ENCODE assay signal across 33 cellular contexts in genomic region chr6:42962502-42963178, GRCh38. TPM values are rescaled to one million over a fixed set of nuclear protein-coding genes. Genes with fewer than 3 reads are reported as not detected.
DNase-seq lines count a peak whose midpoint lies in the region; ATAC-seq and TF ChIP-seq lines count a peak whose summit lies in the region.
"Had no signal": no experiment of that assay in that cellular context is flagged by ENCODE, and none has a peak within 500 bp of the region (broad histone marks: within the 10 kb centered on the region; RNA-seq: fewer than 3 reads in every experiment).

No MANE protein-coding gene starts in this region.

- no peak overlapping the region for H2AK5ac ChIP-seq in neuronal stem cell (ENCODE audit: low read depth, low read length)

- H3K36me3 Mint-ChIP-seq in activated CD4-positive, alpha-beta T cell treated with anti-CD3 and anti-CD28 coated beads, Interleukin-2, amount 10 ng/mL, durations not matched to agents 24 days and 14 days (ENCODE audit: low read depth), result peaks cover 26% of the 10 kb centered on the region
- H3K36me3 Mint-ChIP-seq: activated naive CD4-positive, alpha-beta T cell treated with anti-CD3 and anti-CD28 coated beads, Interleukin-2, amount 50 U/mL, for 72 hours had no signal

- peaks cover 0 to 23% (median 0%) of the 10 kb centered on the region in 3 experiments for H3K27me3 ChIP-seq in neuronal stem cell (ENCODE audit: control insufficient read depth in 3 of 3, insufficient read depth in 3 of 3, low read depth in 1 of 3, low read length in 3 of 3)
- H3K27me3 ChIP-seq: uterus had no signal

- no peak overlapping the region for H4K8ac ChIP-seq in neuronal stem cell (ENCODE audit: low read depth, low read length)

- peak overlapping the region; percentile 42; the same call in 1 of the 2 replicates for H3K27ac ChIP-seq in SK-N-MC
- H3K27ac ChIP-seq in neuronal stem cell (replicated peaks; ENCODE audit: low read length), result no peak overlapping the region
- H3K27ac ChIP-seq: cardiac muscle cell, left lung, neutrophil, thoracic aorta, uterus, WERI-Rb-1 had no signal

- no peak overlapping the region for H2BK12ac ChIP-seq in neuronal stem cell (ENCODE audit: low read length)

- H2BK120ac ChIP-seq in neuronal stem cell (ENCODE audit: low read depth, low read length), result no peak overlapping the region

- intact Hi-C loops in activated CD4-positive, alpha-beta T cell treated with anti-CD3 and anti-CD28 coated beads, Interleukin-2, amount 10 ng/mL, durations not matched to agents 24 days and 14 days (cut with micrococcal nuclease), result no loop called here

- H3K4me1 Mint-ChIP-seq in activated CD4-positive, alpha-beta T cell treated with anti-CD3 and anti-CD28 coated beads, Interleukin-2, amount 10 ng/mL, durations not matched to agents 24 days and 14 days, result peaks cover 9% of the 10 kb centered on the region
- H3K4me1 Mint-ChIP-seq in stimulated activated naive CD8-positive, alpha-beta T cell treated with anti-CD3 and anti-CD28 coated beads, Interleukin-15, amount 100 ng/mL, for 72 hours, result peaks cover 32% of the 10 kb centered on the region

- no peak for DNase-seq in activated CD4-positive, alpha-beta T cell treated with anti-CD3 and anti-CD28 coated beads, Interleukin-2, amount 10 ng/mL, durations not matched to agents 24 days and 14 days
- no peak for DNase-seq in activated CD4-positive, alpha-beta T cell treated with anti-CD3 and anti-CD28 coated beads, Interleukin-2, amount 50 U/mL, for 1 hour
- peak; percentile 88 for DNase-seq in NCI-H1694 (lab: John Stamatoyannopoulos, UW)
- no peak for DNase-seq in SK-N-MC (ENCODE audit: low read depth, low spot score)
- no peak for DNase-seq in neuronal stem cell (ENCODE audit: low spot score)
- DNase-seq in globus pallidus (ENCODE audit: low spot score), result no peak
- DNase-seq in stimulated activated naive CD8-positive, alpha-beta T cell treated with anti-CD3 and anti-CD28 coated beads, Interleukin-15, amount 100 ng/mL, for 72 hours, result no peak
- DNase-seq in GM20000 (ENCODE audit: low spot score), result no peak
- DNase-seq: activated CD4-positive, alpha-beta T cell treated with anti-CD3 and anti-CD28 coated beads for 4 hours; activated CD8-positive, alpha-beta memory T cell treated with anti-CD3 and anti-CD28 coated beads for 24 hours; activated T-cell treated with anti-CD3 and anti-CD28 coated beads for 4 hours; cortex of kidney; DMS53; islet precursor cell; left lung; mesenchymal stem cell; MV-4-11; NCI-H1436 treated with DMSO at 0.1 percent for 48 hours; NCI-H748 treated with DMSO at 0.1 percent for 48 hours; stimulated activated CD4-positive, alpha-beta T cell treated with anti-CD3 and anti-CD28 coated beads, Interleukin-2, amount 100 ng/mL, for 24 hours; SW 1271; uterus; WERI-Rb-1 had no signal

- no peak overlapping the region for H4K91ac ChIP-seq in neuronal stem cell (ENCODE audit: low read depth, low read length, poor library complexity)

- no peaks in the 10 kb centered on the region for H3K79me1 ChIP-seq in neuronal stem cell (ENCODE audit: low read depth, low read length)

- H3K9me3 ChIP-seq in SK-N-MC (ENCODE audit: low read depth, low read length), result no peaks in the 10 kb centered on the region
- peaks cover 0 to 3% of the 10 kb centered on the region in 2 donors for H3K9me3 ChIP-seq in neuronal stem cell (replicated peaks in 1 of 2; ENCODE audit: control insufficient read depth in 2 of 2, insufficient read depth in 1 of 2, low read depth in 1 of 2, low read length in 2 of 2)
- H3K9me3 ChIP-seq: left lung, neutrophil, thoracic aorta, uterus had no signal

- no peak overlapping the region for H3K9ac ChIP-seq in SK-N-MC (ENCODE audit: insufficient read length)
- H3K9ac ChIP-seq in neuronal stem cell (ENCODE audit: low read depth, low read length, poor library complexity), result no peak overlapping the region

- peaks cover 0 to 11% of the 10 kb centered on the region in 2 donors for H3K4me1 ChIP-seq in neuronal stem cell (ENCODE audit: control insufficient read depth in 2 of 2, insufficient read depth in 1 of 2, low read depth in 1 of 2, low read length in 2 of 2)

- H2BK5ac ChIP-seq in neuronal stem cell (ENCODE audit: low read length), result no peak overlapping the region

- H3K27me3 Mint-ChIP-seq in activated CD4-positive, alpha-beta T cell treated with anti-CD3 and anti-CD28 coated beads, Interleukin-2, amount 10 ng/mL, durations not matched to agents 24 days and 14 days, result peaks cover 9% of the 10 kb centered on the region
- H3K27me3 Mint-ChIP-seq in stimulated activated naive CD8-positive, alpha-beta T cell treated with anti-CD3 and anti-CD28 coated beads, Interleukin-15, amount 100 ng/mL, for 72 hours, result peaks cover 8% of the 10 kb centered on the region
- H3K27me3 Mint-ChIP-seq: stimulated activated naive CD8-positive, alpha-beta T cell treated with anti-CD3 and anti-CD28 coated beads, Interleukin-15, Interleukin-2, amounts not matched to agents 100 ng/mL and 50 ng/mL, for 24 hours had no signal

- no peaks in the 10 kb centered on the region for H3K9me3 Mint-ChIP-seq in activated CD4-positive, alpha-beta T cell treated with anti-CD3 and anti-CD28 coated beads, Interleukin-2, amount 10 ng/mL, durations not matched to agents 24 days and 14 days
- H3K9me3 Mint-ChIP-seq in stimulated activated naive CD8-positive, alpha-beta T cell treated with anti-CD3 and anti-CD28 coated beads, Interleukin-15, amount 100 ng/mL, for 72 hours, result no peaks in the 10 kb centered on the region
- H3K9me3 Mint-ChIP-seq: activated naive CD4-positive, alpha-beta T cell treated with anti-CD3 and anti-CD28 coated beads, Interleukin-2, amount 50 U/mL, for 72 hours; activated T-helper 2 cell treated with anti-CD3 and anti-CD28 coated beads, Interferon-gamma antibody, Interleukin-2, Interleukin-4, amounts not matched to agents 10 μg/mL and 5 μg/mL and 100 μg/mL, durations not matched to agents 14 hours and 24 hours and 36 hours; stimulated activated naive CD8-positive, alpha-beta T cell treated with anti-CD3 and anti-CD28 coated beads, Interleukin-15, Interleukin-2, amounts not matched to agents 100 ng/mL and 50 ng/mL, for 24 hours had no signal

- WGBS in neuronal stem cell (ENCODE audit: extremely low coverage in 2 of 2, insufficient read length in 2 of 2, insufficient replicate concordance in 1 of 2), 2 donors, result no CpG with 5 or more reads among the region's 13 CpGs

- no peaks in the 10 kb centered on the region; the same call in 1 of the 2 replicates for H3K36me3 ChIP-seq in SK-N-MC (ENCODE audit: insufficient read depth, low read length)
- H3K36me3 ChIP-seq in neuronal stem cell (replicated peaks in 1 of 2; ENCODE audit: control insufficient read depth in 2 of 2, insufficient read depth in 2 of 2, low read length in 2 of 2), result peaks cover 5 to 34% of the 10 kb centered on the region in 2 donors
- H3K36me3 ChIP-seq: cardiac muscle cell, uterus had no signal

- H3K14ac ChIP-seq in neuronal stem cell (ENCODE audit: low read length), result no peak overlapping the region

- no peak overlapping the region for H3K4me3 ChIP-seq in SK-N-MC
- no peak overlapping the region for H3K4me3 ChIP-seq in neuronal stem cell (ENCODE audit: low read length in 2 of 2)
- H3K4me3 ChIP-seq: cardiac muscle cell, left lung, thoracic aorta, uterus had no signal

- H2AFZ ChIP-seq in neuronal stem cell (ENCODE audit: low read length), result no peak overlapping the region

- no peak overlapping the region for H2BK15ac ChIP-seq in neuronal stem cell (ENCODE audit: low read length)

- H3K23ac ChIP-seq in neuronal stem cell (ENCODE audit: low read depth, low read length, poor library complexity), result no peak overlapping the region

- no peak overlapping the region for H3K4me2 ChIP-seq in neuronal stem cell (ENCODE audit: insufficient read depth, low read length, poor library complexity, severe bottlenecking)

- peak overlapping the region; percentile 32 for H3K4me3 Mint-ChIP-seq in activated CD4-positive, alpha-beta T cell treated with anti-CD3 and anti-CD28 coated beads, Interleukin-2, amount 10 ng/mL, durations not matched to agents 24 days and 14 days
- H3K4me3 Mint-ChIP-seq in stimulated activated naive CD8-positive, alpha-beta T cell treated with anti-CD3 and anti-CD28 coated beads, Interleukin-15, amount 100 ng/mL, for 72 hours, result no peak overlapping the region
- H3K4me3 Mint-ChIP-seq: stimulated activated naive CD8-positive, alpha-beta T cell treated with anti-CD3 and anti-CD28 coated beads, Interleukin-15, Interleukin-2, amounts not matched to agents 100 ng/mL and 50 ng/mL, for 24 hours had no signal

- peak overlapping the region; percentile 32 for H3K18ac ChIP-seq in neuronal stem cell (ENCODE audit: low read length)

- no peak for ATAC-seq in stimulated activated naive CD8-positive, alpha-beta T cell treated with anti-CD3 and anti-CD28 coated beads, Interleukin-15, amount 100 ng/mL, for 72 hours
- ATAC-seq: activated naive CD4-positive, alpha-beta T cell treated with anti-CD3 and anti-CD28 coated beads, Interleukin-2, amount 50 U/mL, for 72 hours; left lung; right cardiac atrium had no signal

- TF ChIP-seq CTCF in GM20000 (IDR thresholded peaks at IDR 0.05; ENCODE audit: extremely low read depth, missing control alignments), result no peak

- H3K4ac ChIP-seq in neuronal stem cell (ENCODE audit: low read length), result no peak overlapping the region

- H3K27ac Mint-ChIP-seq in activated CD4-positive, alpha-beta T cell treated with anti-CD3 and anti-CD28 coated beads, Interleukin-2, amount 10 ng/mL, durations not matched to agents 24 days and 14 days, result no peak overlapping the region
- H3K27ac Mint-ChIP-seq in stimulated activated naive CD8-positive, alpha-beta T cell treated with anti-CD3 and anti-CD28 coated beads, Interleukin-15, amount 100 ng/mL, for 72 hours, result no peak overlapping the region
- H3K27ac Mint-ChIP-seq: activated naive CD4-positive, alpha-beta T cell treated with anti-CD3 and anti-CD28 coated beads, Interleukin-2, amount 50 U/mL, for 72 hours; activated T-helper 2 cell treated with anti-CD3 and anti-CD28 coated beads, Interferon-gamma antibody, Interleukin-2, Interleukin-4, amounts not matched to agents 10 μg/mL and 5 μg/mL and 100 μg/mL, durations not matched to agents 14 hours and 24 hours and 36 hours; stimulated activated naive CD8-positive, alpha-beta T cell treated with anti-CD3 and anti-CD28 coated beads, Interleukin-15, Interleukin-2, amounts not matched to agents 100 ng/mL and 50 ng/mL, for 24 hours had no signal

RNA-seq across cellular contexts. Expression of gene GNMT, which starts 2.1 kb away (rescaled TPM):
- total RNA-seq in activated CD4-positive, alpha-beta T cell treated with anti-CD3 and anti-CD28 coated beads, Interleukin-2, amount 10 ng/mL, durations not matched to agents 24 days and 14 days, result 0.24 and 0.70 TPM in 2 replicates
- polyA plus RNA-seq in neuronal stem cell (2013, experiment 1 of 2), result 0.52 TPM
- 0.55 TPM for polyA plus RNA-seq in neuronal stem cell (2013, experiment 2 of 2)
- total RNA-seq: LHCN-M2, posterior vena cava had no signal

RNA-seq across cellular contexts. Expression of gene PEX6, which starts 16.3 kb away (rescaled TPM):
- total RNA-seq in activated CD4-positive, alpha-beta T cell treated with anti-CD3 and anti-CD28 coated beads, Interleukin-2, amount 10 ng/mL, durations not matched to agents 24 days and 14 days, result 24.0 and 24.1 TPM in 2 replicates
- polyA plus RNA-seq in neuronal stem cell (2013, experiment 1 of 2), result 7.3 TPM
- 7.4 TPM for polyA plus RNA-seq in neuronal stem cell (2013, experiment 2 of 2)

RNA-seq across cellular contexts. Expression of gene PPP2R5D, which starts 21.7 kb away (rescaled TPM):
- 54.2 and 54.6 TPM in 2 replicates for total RNA-seq in activated CD4-positive, alpha-beta T cell treated with anti-CD3 and anti-CD28 coated beads, Interleukin-2, amount 10 ng/mL, durations not matched to agents 24 days and 14 days
- 58.1 TPM for polyA plus RNA-seq in neuronal stem cell (2013, experiment 1 of 2)
- 56.9 TPM for polyA plus RNA-seq in neuronal stem cell (2013, experiment 2 of 2)

RNA-seq across cellular contexts. Expression of gene CNPY3, which starts 33.4 kb away (rescaled TPM):
- 45.9 and 49.0 TPM in 2 replicates for total RNA-seq in activated CD4-positive, alpha-beta T cell treated with anti-CD3 and anti-CD28 coated beads, Interleukin-2, amount 10 ng/mL, durations not matched to agents 24 days and 14 days
- 39.7 TPM for polyA plus RNA-seq in neuronal stem cell (2013, experiment 1 of 2)
- 39.2 TPM for polyA plus RNA-seq in neuronal stem cell (2013, experiment 2 of 2)

RNA-seq across cellular contexts. Expression of gene PTCRA, which starts 46.8 kb away (rescaled TPM):
- not detected in 2 replicates for total RNA-seq in activated CD4-positive, alpha-beta T cell treated with anti-CD3 and anti-CD28 coated beads, Interleukin-2, amount 10 ng/mL, durations not matched to agents 24 days and 14 days
- not detected for polyA plus RNA-seq in neuronal stem cell (2013, experiment 1 of 2)
- not detected for polyA plus RNA-seq in neuronal stem cell (2013, experiment 2 of 2)
- total RNA-seq: activated naive CD4-positive, alpha-beta T cell treated with anti-CD3 and anti-CD28 coated beads, Interleukin-2, amount 50 U/mL, for 72 hours; activated T-helper 2 cell treated with anti-CD3 and anti-CD28 coated beads, Interferon-gamma antibody, Interleukin-2, Interleukin-4, amounts not matched to agents 10 μg/mL and 5 μg/mL and 100 μg/mL, durations not matched to agents 14 hours and 24 hours and 36 hours; cardiac muscle cell; LHCN-M2; posterior vena cava; right cardiac atrium; thoracic aorta had no signal
- polyA plus RNA-seq: cardiac muscle cell, esophagus, right cardiac atrium had no signal
